Comparison of ENCODE assay signal across 8 cellular contexts in genomic region chr11:108854366-108854765, GRCh38.
A peak's percentile ranks its signal among the peaks of the same experiment; 100 is the strongest.
DNase-seq lines count a peak whose midpoint lies in the region; ATAC-seq and TF ChIP-seq lines count a peak whose summit lies in the region.

No MANE protein-coding gene starts in this region.

- peak overlapping the region in 1 of 2 donors; percentile 40 for H3K27ac ChIP-seq in left lung

- no peaks in the 10 kb centered on the region for H3K36me3 ChIP-seq in left lung

- H3K9me3 ChIP-seq in left lung, result no peaks in the 10 kb centered on the region

- no peak for DNase-seq in left lung
- no peak for DNase-seq in activated effector memory CD4-positive, alpha-beta T cell treated with anti-CD3 and anti-CD28 coated beads, Interleukin-2, amount 50 U/mL, for 16 hours
- DNase-seq in NCI-H526 treated with DMSO at 0.1 percent for 48 hours (lab: John Stamatoyannopoulos, UW), result no peak
- no peak for DNase-seq in HK-2 (ENCODE audit: unreplicated experiment)
- DNase-seq in omental fat pad (ENCODE audit: low spot score), result no peak

- intact Hi-C loops in left lung (cut with DNase I), result no loop called here

- peaks cover 0 to 9% of the 10 kb centered on the region in 2 donors for H3K4me1 ChIP-seq in left lung

- TF ChIP-seq CTCF in left lung (IDR thresholded peaks at IDR 0.05), result no peak
- TF ChIP-seq CTCF in omental fat pad (IDR thresholded peaks at IDR 0.05), result no peak

- ATAC-seq in GM18861 (IDR thresholded peaks at IDR 0.05; ENCODE audit: unreplicated experiment) (peak; percentile 94), HG02642 (IDR thresholded peaks at IDR 0.05; ENCODE audit: poor library complexity, unreplicated experiment) (peak; percentile 87), SK-N-SH treated with all-trans-retinoic acid at 6 μM for 48 hours (peak; percentile 28; the same call in 1 of the 3 replicates), left lung (peak; percentile 27), omental fat pad (ENCODE audit: low FRiP score) (no peak)

- no peak overlapping the region for H3K4me3 ChIP-seq in left lung

- H3K27me3 ChIP-seq in left lung, result no peaks in the 10 kb centered on the region

TF ChIP-seq in SK-N-SH treated with all-trans-retinoic acid at 6 μM for 48 hours, 23 proteins besides CTCF, POLR2A, EP300 and RAD21:
- TF ChIP-seq ZNF565 (CRISPR knock-in tag; conservative IDR thresholded peaks at IDR 0.05; ENCODE audit: low read depth) (no peak), PATZ1 (CRISPR knock-in tag; IDR thresholded peaks at IDR 0.05; ENCODE audit: borderline replicate concordance) (no peak), ARNTL (CRISPR knock-in tag; IDR thresholded peaks at IDR 0.05; ENCODE audit: borderline replicate concordance, low read depth) (no peak), TOX (CRISPR knock-in tag; IDR thresholded peaks at IDR 0.05; ENCODE audit: borderline replicate concordance) (no peak), ZNF8 (CRISPR knock-in tag; IDR thresholded peaks at IDR 0.05) (no peak), CSRNP3 (CRISPR knock-in tag; IDR thresholded peaks at IDR 0.05) (no peak), GLIS3 (CRISPR knock-in tag; IDR thresholded peaks at IDR 0.05) (no peak), ZFP3 (CRISPR knock-in tag; IDR thresholded peaks at IDR 0.05) (no peak), ZC3H10 (CRISPR knock-in tag; IDR thresholded peaks at IDR 0.05) (no peak)
- TF ChIP-seq, protein P1, sequence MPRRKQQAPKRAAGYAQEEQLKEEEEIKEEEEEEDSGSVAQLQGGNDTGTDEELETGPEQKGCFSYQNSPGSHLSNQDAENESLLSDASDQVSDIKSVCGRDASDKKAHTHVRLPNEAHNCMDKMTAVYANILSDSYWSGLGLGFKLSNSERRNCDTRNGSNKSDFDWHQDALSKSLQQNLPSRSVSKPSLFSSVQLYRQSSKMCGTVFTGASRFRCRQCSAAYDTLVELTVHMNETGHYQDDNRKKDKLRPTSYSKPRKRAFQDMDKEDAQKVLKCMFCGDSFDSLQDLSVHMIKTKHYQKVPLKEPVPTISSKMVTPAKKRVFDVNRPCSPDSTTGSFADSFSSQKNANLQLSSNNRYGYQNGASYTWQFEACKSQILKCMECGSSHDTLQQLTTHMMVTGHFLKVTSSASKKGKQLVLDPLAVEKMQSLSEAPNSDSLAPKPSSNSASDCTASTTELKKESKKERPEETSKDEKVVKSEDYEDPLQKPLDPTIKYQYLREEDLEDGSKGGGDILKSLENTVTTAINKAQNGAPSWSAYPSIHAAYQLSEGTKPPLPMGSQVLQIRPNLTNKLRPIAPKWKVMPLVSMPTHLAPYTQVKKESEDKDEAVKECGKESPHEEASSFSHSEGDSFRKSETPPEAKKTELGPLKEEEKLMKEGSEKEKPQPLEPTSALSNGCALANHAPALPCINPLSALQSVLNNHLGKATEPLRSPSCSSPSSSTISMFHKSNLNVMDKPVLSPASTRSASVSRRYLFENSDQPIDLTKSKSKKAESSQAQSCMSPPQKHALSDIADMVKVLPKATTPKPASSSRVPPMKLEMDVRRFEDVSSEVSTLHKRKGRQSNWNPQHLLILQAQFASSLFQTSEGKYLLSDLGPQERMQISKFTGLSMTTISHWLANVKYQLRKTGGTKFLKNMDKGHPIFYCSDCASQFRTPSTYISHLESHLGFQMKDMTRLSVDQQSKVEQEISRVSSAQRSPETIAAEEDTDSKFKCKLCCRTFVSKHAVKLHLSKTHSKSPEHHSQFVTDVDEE (CRISPR knock-in tag; IDR thresholded peaks at IDR 0.05), result no peak
- TF ChIP-seq, protein P2, sequence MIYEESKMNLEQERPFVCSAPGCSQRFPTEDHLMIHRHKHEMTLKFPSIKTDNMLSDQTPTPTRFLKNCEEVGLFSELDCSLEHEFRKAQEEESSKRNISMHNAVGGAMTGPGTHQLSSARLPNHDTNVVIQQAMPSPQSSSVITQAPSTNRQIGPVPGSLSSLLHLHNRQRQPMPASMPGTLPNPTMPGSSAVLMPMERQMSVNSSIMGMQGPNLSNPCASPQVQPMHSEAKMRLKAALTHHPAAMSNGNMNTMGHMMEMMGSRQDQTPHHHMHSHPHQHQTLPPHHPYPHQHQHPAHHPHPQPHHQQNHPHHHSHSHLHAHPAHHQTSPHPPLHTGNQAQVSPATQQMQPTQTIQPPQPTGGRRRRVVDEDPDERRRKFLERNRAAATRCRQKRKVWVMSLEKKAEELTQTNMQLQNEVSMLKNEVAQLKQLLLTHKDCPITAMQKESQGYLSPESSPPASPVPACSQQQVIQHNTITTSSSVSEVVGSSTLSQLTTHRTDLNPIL (CRISPR knock-in tag; IDR thresholded peaks at IDR 0.05; ENCODE audit: low read depth), result no peak
